Comparison of ENCODE assay signal across 1 cellular context in the genomic region with DNA sequence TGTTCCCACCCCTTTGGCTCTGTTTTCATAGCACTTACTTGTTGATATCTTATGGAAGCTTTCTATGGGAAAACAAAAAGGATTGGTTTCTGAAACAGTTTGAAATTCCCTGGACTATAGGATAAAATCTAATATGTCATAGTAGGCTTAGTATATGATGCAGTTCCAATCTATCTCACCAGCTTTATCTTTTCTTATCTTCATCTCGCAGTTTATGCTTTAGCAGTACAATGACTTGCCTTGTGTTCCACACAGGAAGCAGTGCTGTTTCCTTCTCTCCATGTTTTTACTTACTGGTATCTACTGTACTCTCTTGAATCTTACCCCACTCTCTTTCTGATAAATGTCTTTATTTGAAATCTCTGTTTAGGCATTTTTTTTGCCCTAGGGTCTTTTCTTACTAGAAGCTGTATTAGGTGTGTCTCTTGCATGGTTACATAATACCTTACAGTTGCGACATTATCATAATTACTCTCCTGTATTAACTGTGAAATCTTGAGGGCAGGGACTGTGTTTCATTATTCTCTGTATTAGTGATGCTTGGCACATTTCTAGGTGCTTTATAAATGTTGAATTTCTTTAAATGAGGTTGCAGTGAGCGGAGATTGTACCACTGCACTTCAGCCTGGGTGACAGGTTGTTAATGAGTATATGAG.
TF ChIP-seq lines count a peak whose summit lies in the region.

No MANE protein-coding gene starts in this region.

TF ChIP-seq in HepG2, 621 proteins besides CTCF, POLR2A, EP300 and RAD21 (continued from another document):
- TF ChIP-seq CEBPB (IDR thresholded peaks at IDR 0.05; ENCODE audit: borderline replicate concordance, low read depth, low read length) (peak; percentile 49; the same call in 1 of the 2 replicates), JUND (CRISPR knock-in tag; IDR thresholded peaks at IDR 0.05) (no peak)
